In the genomic region with DNA sequence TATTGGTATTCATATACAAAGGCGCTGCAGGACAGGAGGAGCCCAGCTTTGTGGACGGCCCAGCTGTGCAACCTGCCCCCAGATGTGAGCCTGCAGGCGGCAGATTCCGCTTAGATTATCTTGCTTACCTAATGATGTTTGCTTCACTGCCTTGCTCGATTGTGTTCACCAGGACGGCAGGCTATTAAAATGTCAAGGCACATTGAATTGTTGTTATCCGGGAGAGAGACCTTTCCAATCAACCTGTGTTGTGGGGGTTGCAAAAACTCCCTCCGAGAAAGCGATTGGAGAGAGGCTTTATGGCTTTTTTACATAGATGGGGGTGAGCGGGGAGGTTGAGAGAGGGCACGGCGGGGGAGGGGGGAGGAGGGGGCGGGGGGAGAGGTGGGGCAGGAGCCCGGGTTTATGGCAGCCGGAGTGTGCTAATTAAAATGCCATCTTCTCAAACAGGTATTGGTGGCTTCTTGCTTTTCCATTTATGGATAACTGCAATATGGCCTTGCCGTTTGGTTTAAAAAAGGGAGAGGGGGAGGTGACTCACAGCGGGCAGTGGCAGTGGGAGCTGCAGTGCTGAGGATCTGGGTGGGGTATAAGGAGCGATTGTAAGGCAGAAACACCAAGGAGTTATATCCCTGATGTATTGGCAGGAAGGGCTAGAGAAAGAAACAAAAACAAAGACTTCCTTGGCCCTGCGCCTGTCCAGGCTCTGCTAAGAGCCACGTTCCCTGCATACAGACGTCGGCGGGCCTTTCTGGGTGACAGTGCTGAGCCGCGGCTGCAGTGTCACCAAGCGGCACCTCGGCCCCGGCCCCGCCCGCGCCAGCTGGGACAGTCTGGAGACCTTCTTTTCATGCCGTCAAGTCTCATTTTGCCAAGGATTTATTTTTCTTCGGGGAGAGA, we compare ENCODE assay signal across 8 cellular contexts.
DNase-seq lines count a peak whose midpoint lies in the region; ATAC-seq, FAIRE-seq and TF ChIP-seq lines count a peak whose summit lies in the region.

No MANE protein-coding gene starts in this region.

- peak overlapping the region; percentile 72 for H3K27ac ChIP-seq in caudate nucleus (ENCODE audit: low read depth, low read length)
- peak overlapping the region in 1 of 2 donors; percentile 86 for H3K27ac ChIP-seq in small intestine (ENCODE audit: low read depth in 1 of 2, low read length in 1 of 2)

- no peaks in the 10 kb centered on the region for H3K9me3 ChIP-seq in small intestine (ENCODE audit: control insufficient read depth, low read depth)

- H3K36me3 ChIP-seq in small intestine (ENCODE audit: control insufficient read depth in 2 of 2, insufficient read depth in 2 of 2, low read length in 2 of 2), result no peaks in the 10 kb centered on the region

- peak; percentile 80 for ATAC-seq in HG02759 (IDR thresholded peaks at IDR 0.05; ENCODE audit: unreplicated experiment)

- no peaks in the 10 kb centered on the region for H3K27me3 ChIP-seq in small intestine (ENCODE audit: control insufficient read depth in 2 of 2, insufficient read depth in 2 of 2, low read length in 2 of 2)

- FAIRE-seq in small intestine (lab: Jason Lieb, UNC), result no peak

- H3K4me1 ChIP-seq in small intestine (ENCODE audit: control insufficient read depth in 2 of 2, insufficient read depth in 1 of 2, low read depth in 1 of 2, low read length in 1 of 2), result no peaks in the 10 kb centered on the region

- peak; percentile 24 for DNase-seq in NCI-H1436 (lab: John Stamatoyannopoulos, UW)
- no peak for DNase-seq in NCI-H1436 treated with DMSO at 0.1 percent for 48 hours (lab: John Stamatoyannopoulos, UW)
- DNase-seq in NCI-H128 (lab: John Stamatoyannopoulos, UW; ENCODE audit: unreplicated experiment), result peak; percentile 50
- peak in 53 of 61 donors; percentile 4 to 77 (median 42) for DNase-seq in caudate nucleus (lab: John Stamatoyannopoulos, UW)
- peak; percentile 30 for DNase-seq in iris pigment epithelial cell (ENCODE audit: low read depth)
- peak; percentile 39 for DNase-seq in small intestine

- H3K4me3 ChIP-seq in WI38 (ENCODE audit: low read depth, low read length) (peak overlapping the region; percentile 67), small intestine (ENCODE audit: low read depth in 1 of 2, low read length in 2 of 2) (peak overlapping the region; percentile 52 to 69)

- no peak for TF ChIP-seq CTCF in WI38 (IDR thresholded peaks at IDR 0.05; ENCODE audit: low read depth, low read length)

- 3 to 6% (median 5%) methylated on average over 31 to 33 of the region's 33 CpGs for WGBS in small intestine, 3 donors
